In genomic region chr19:45117666-45118065, GRCh38 we compare ENCODE assay signal across 12 cellular contexts. TPM values are rescaled to one million over a fixed set of nuclear protein-coding genes. Genes with fewer than 3 reads are reported as not detected.
DNase-seq lines count a peak whose midpoint lies in the region; ATAC-seq, FAIRE-seq and TF ChIP-seq lines count a peak whose summit lies in the region.
"Had no signal": no experiment of that assay in that cellular context is flagged by ENCODE, and none has a peak within 500 bp of the region (broad histone marks: within the 10 kb centered on the region; RNA-seq: fewer than 3 reads in every experiment).

No MANE protein-coding gene starts in this region.

- no peak for TF ChIP-seq CTCF in DND-41 (IDR thresholded peaks at IDR 0.05; ENCODE audit: borderline replicate concordance, extremely low read depth, low read length, poor library complexity, severe bottlenecking)
- TF ChIP-seq CTCF in VCaP (conservative IDR thresholded peaks at IDR 0.05): no peak
- TF ChIP-seq CTCF in tibial nerve (IDR thresholded peaks at IDR 0.05): no peak

- peaks cover 89% of the 10 kb centered on the region for H3K79me2 ChIP-seq in DND-41 (ENCODE audit: insufficient read depth, low read length)

- H3K27ac Mint-ChIP-seq in naive B cell: peak overlapping the region in 3 of 6 donors; percentile 81 to 88 (median 82)

- no peak overlapping the region for H3K4me3 ChIP-seq in DND-41 (ENCODE audit: low read depth in 1 of 2, low read length in 2 of 2)
- H3K4me3 ChIP-seq in tibial nerve: no peak overlapping the region
- H3K4me3 ChIP-seq: left ventricle myocardium inferior had no signal

- peaks cover 52 to 95% (median 92%) of the 10 kb centered on the region in 3 donors for H3K4me1 Mint-ChIP-seq in naive B cell

- ATAC-seq in DND-41 (ENCODE audit: insufficient read depth, low read depth) (no peak), naive B cell (ENCODE audit: low read depth in 2 of 2) (no peak), HG03196 (IDR thresholded peaks at IDR 0.05; ENCODE audit: unreplicated experiment) (no peak)

- H3K9me3 Mint-ChIP-seq in naive B cell: no peaks in the 10 kb centered on the region

- H3K9me3 ChIP-seq in DND-41 (ENCODE audit: insufficient read depth, low read length, severe bottlenecking): no peaks in the 10 kb centered on the region
- H3K9me3 ChIP-seq in tibial nerve: no peaks in the 10 kb centered on the region
- H3K9me3 ChIP-seq: left ventricle myocardium inferior had no signal

- FAIRE-seq in frontal cortex (lab: Jason Lieb, UNC): no peak

- H3K27me3 Mint-ChIP-seq in naive B cell: no peaks in the 10 kb centered on the region

- TF ChIP-seq EP300 in tibial nerve (IDR thresholded peaks at IDR 0.05): no peak

- WGBS in tibial nerve, 2 donors: 53% methylated on average over 9 of the region's 12 CpGs; no CpG with 5 or more reads in 1 of the 2 donors

- no peaks in the 10 kb centered on the region for H3K27me3 ChIP-seq in DND-41 (ENCODE audit: insufficient read depth, low read length, poor library complexity)
- H3K27me3 ChIP-seq in tibial nerve: no peaks in the 10 kb centered on the region

- H3K9ac ChIP-seq in DND-41 (ENCODE audit: low read depth, low read length): peak overlapping the region; percentile 22; the same call in 1 of the 2 replicates

- DNase-seq in NCI-H2029 (lab: John Stamatoyannopoulos, UW) (peak; percentile 27), NCI-H2029 treated with DMSO at 0.1 percent for 48 hours (lab: John Stamatoyannopoulos, UW) (no peak), DND-41 (no peak), naive B cell (no peak), frontal cortex (ENCODE audit: low spot score in 2 of 2) (no peak), tibial nerve (ENCODE audit: low spot score in 2 of 2) (no peak)
- DNase-seq: GOT3, left ventricle myocardium inferior had no signal

- H3K27ac ChIP-seq in DND-41 (ENCODE audit: low read length) (peak overlapping the region; percentile 74), VCaP (0 out of 2 replicates have a peak overlapping the region, but pooled peaks have one; percentile 16), tibial nerve (no peak overlapping the region)
- H3K27ac ChIP-seq: left ventricle myocardium inferior had no signal

- H4K20me1 ChIP-seq in DND-41 (ENCODE audit: insufficient read depth, low read length): peaks cover 89% of the 10 kb centered on the region

- H3K4me2 ChIP-seq in DND-41 (ENCODE audit: insufficient read depth, low read length): peak overlapping the region; percentile 41

- H3K4me1 ChIP-seq in DND-41 (ENCODE audit: insufficient read depth, low read length) (peaks cover 32% of the 10 kb centered on the region), tibial nerve (peaks cover 0 to 35% (median 14%) of the 10 kb centered on the region in 4 donors)

- H2AFZ ChIP-seq in DND-41 (ENCODE audit: low read depth, low read length): no peak overlapping the region

- peak overlapping the region in 5 of 8 donors; percentile 32 to 87 (median 72) for H3K4me3 Mint-ChIP-seq in naive B cell

- TF ChIP-seq POLR2A in tibial nerve (IDR thresholded peaks at IDR 0.05): no peak

- 0 out of 2 replicates have a peak, but pooled peaks cover 3% of the 10 kb centered on the region for H3K36me3 ChIP-seq in DND-41 (ENCODE audit: insufficient read depth, low read length)
- peaks cover 0 to 3% (median 0%) of the 10 kb centered on the region in 3 donors for H3K36me3 ChIP-seq in tibial nerve
- H3K36me3 ChIP-seq: left ventricle myocardium inferior had no signal

- no peaks in the 10 kb centered on the region for H3K36me3 Mint-ChIP-seq in naive B cell

RNA-seq across cellular contexts. Expression of gene PPP1R37, which starts 24.7 kb away (rescaled TPM):
- polyA plus RNA-seq in naive B cell (ENCODE audit: low read depth in 6 of 6): 1 to 10 TPM in 1 of 6 donors, under 1 TPM in 4, not detected in 1; 0.20 to 1.4 (median 0.32) TPM
- 24.1 TPM for total RNA-seq in frontal cortex
- 10 to 100 TPM; 22.1 to 44.1 (median 33.5) TPM for total RNA-seq in tibial nerve

RNA-seq across cellular contexts. Expression of gene GEMIN7, which starts 38.6 kb away (rescaled TPM):
- 100 to 1,000 TPM in 4 of 6 donors, 10 to 100 TPM in 2; 86.8 to 138 (median 102) TPM for polyA plus RNA-seq in naive B cell (ENCODE audit: low read depth in 6 of 6)
- total RNA-seq in frontal cortex (11.8 TPM), tibial nerve (10 to 100 TPM in 3 of 4 donors, 1 to 10 TPM in 1; 8.8 to 30.3 (median 21.8) TPM)

RNA-seq across cellular contexts. Expression of gene ZNF296, which starts 41.4 kb away (rescaled TPM):
- 10 to 100 TPM in 5 of 6 donors, 1 to 10 TPM in 1; 7.2 to 35.9 (median 13.7) TPM for polyA plus RNA-seq in naive B cell (ENCODE audit: low read depth in 6 of 6)
- total RNA-seq in frontal cortex (under 0.01 TPM), tibial nerve (1 to 10 TPM in 3 of 4 donors, not detected in 1; 2.1 to 4.2 (median 2.1) TPM)
- total RNA-seq: left ventricle myocardium inferior, LHCN-M2 had no signal
- polyA plus RNA-seq: AG04450 had no signal

RNA-seq across cellular contexts. Expression of gene NKPD1, which starts 43.1 kb away (rescaled TPM):
- not detected for polyA plus RNA-seq in naive B cell (ENCODE audit: low read depth in 6 of 6)
- total RNA-seq in frontal cortex (1.2 TPM), tibial nerve (1 to 10 TPM in 1 of 4 donors, not detected in 3; 1.2 TPM)

Comparison
In these comparisons a context has a peak if more than half of its experiments do, and no peak if none do; other contexts are left out.
1. H3K27ac ChIP-seq: peak in DND-41 (single experiment) and VCaP (single experiment); none in tibial nerve (0 of 4).